Comparison of ENCODE assay signal across 12 cellular contexts in genomic region chr6:149169761-149170359, GRCh38.
DNase-seq lines count a peak whose midpoint lies in the region; ATAC-seq and FAIRE-seq lines count a peak whose summit lies in the region.
"Had no signal": no experiment of that assay in that cellular context is flagged by ENCODE, and none has a peak within 500 bp of the region (broad histone marks: within the 10 kb centered on the region; RNA-seq: fewer than 3 reads in every experiment).

No MANE protein-coding gene starts in this region.

- no peaks in the 10 kb centered on the region for H3K9me3 ChIP-seq in MG63
- H3K9me3 ChIP-seq: esophagus squamous epithelium had no signal

- peaks cover 29% of the 10 kb centered on the region for H3K4me1 Mint-ChIP-seq in central memory CD8-positive, alpha-beta T cell

- H3K27me3 ChIP-seq in MG63 (no peaks in the 10 kb centered on the region), rectal smooth muscle tissue (ENCODE audit: control insufficient read depth, insufficient read depth, low read length) (no peaks in the 10 kb centered on the region)
- H3K27me3 ChIP-seq: esophagus squamous epithelium had no signal

- no peak overlapping the region for H3K4me3 ChIP-seq in MG63
- no peak overlapping the region for H3K4me3 ChIP-seq in rectal smooth muscle tissue (ENCODE audit: low read length)
- H3K4me3 ChIP-seq: esophagus squamous epithelium had no signal

- no peak overlapping the region for H3K4me3 Mint-ChIP-seq in central memory CD8-positive, alpha-beta T cell

- H3K36me3 ChIP-seq in MG63 = no peaks in the 10 kb centered on the region
- H3K36me3 ChIP-seq in rectal smooth muscle tissue (ENCODE audit: control insufficient read depth, insufficient read depth, low read length) = no peaks in the 10 kb centered on the region
- H3K36me3 ChIP-seq: esophagus squamous epithelium had no signal

- H3K36me3 Mint-ChIP-seq in central memory CD8-positive, alpha-beta T cell (ENCODE audit: insufficient read depth) = peaks cover 3% of the 10 kb centered on the region

- peak overlapping the region; percentile 46 for H3K27ac ChIP-seq in rectal smooth muscle tissue (ENCODE audit: low read depth, low read length)

- FAIRE-seq in urothelium cell line (lab: Jason Lieb, UNC) = no peak

- ATAC-seq in central memory CD8-positive, alpha-beta T cell (replicated peaks; ENCODE audit: extremely low read depth, poor library complexity, severe bottlenecking) = no peak

- no peak overlapping the region for H3K9ac ChIP-seq in rectal smooth muscle tissue (ENCODE audit: low read length)

- peak overlapping the region; percentile 2 for H3K27ac Mint-ChIP-seq in central memory CD8-positive, alpha-beta T cell (ENCODE audit: low read depth)

- no peaks in the 10 kb centered on the region for H3K9me3 Mint-ChIP-seq in central memory CD8-positive, alpha-beta T cell

- no peaks in the 10 kb centered on the region for H3K4me1 ChIP-seq in rectal smooth muscle tissue (ENCODE audit: control insufficient read depth, insufficient read depth, low read length)

- no peaks in the 10 kb centered on the region for H3K27me3 Mint-ChIP-seq in central memory CD8-positive, alpha-beta T cell

- peak; percentile 46 for DNase-seq in Daoy (ENCODE audit: low read depth)
- DNase-seq in MG63 = peak; percentile 86
- DNase-seq in central memory CD8-positive, alpha-beta T cell (ENCODE audit: low spot score in 2 of 2) = no peak
- no peak for DNase-seq in NCI-H2107 (lab: John Stamatoyannopoulos, UW)
- no peak for DNase-seq in SW 1271 (lab: John Stamatoyannopoulos, UW)
- no peak for DNase-seq in urothelium cell line (ENCODE audit: low spot score)
- no peak for DNase-seq in NCI-H2171 treated with DMSO at 0.1 percent for 48 hours (lab: John Stamatoyannopoulos, UW)
- DNase-seq: cerebellar nuclear complex, COR-L47, esophagus squamous epithelium, NCI-H2029 had no signal

Comparison
In these comparisons a context has a peak if more than half of its experiments do, and no peak if none do; other contexts are left out.
1. DNase-seq: peak in Daoy (single experiment) and MG63 (single experiment); none in central memory CD8-positive, alpha-beta T cell (0 of 2), NCI-H2107 (single experiment), SW 1271 (0 of 2), urothelium cell line (single experiment) and NCI-H2171 treated with DMSO at 0.1 percent for 48 hours (single experiment).